In genomic region chr18:28767201-28767600, GRCh38 we compare ENCODE assay signal across 35 cellular contexts.
DNase-seq lines count a peak whose midpoint lies in the region; ATAC-seq, FAIRE-seq and TF ChIP-seq lines count a peak whose summit lies in the region.
"Had no signal": no experiment of that assay in that cellular context is flagged by ENCODE, and none has a peak within 500 bp of the region (broad histone marks: within the 10 kb centered on the region; RNA-seq: fewer than 3 reads in every experiment).

No MANE protein-coding gene starts in this region.

- DNase-seq in natural killer cell treated with Interleukin-12 subunit alpha and Interleukin-12 subunit beta and Interleukin-15 and Interleukin-18, amount 100 ng/mL, for 72 hours (ENCODE audit: low spot score): no peak
- DNase-seq in natural killer cell (no peak), bronchial epithelial cell (ENCODE audit: low read depth) (peak; percentile 42), foreskin melanocyte (peak; percentile 49), NCI-H1105 treated with DMSO at 0.1 percent for 48 hours (lab: John Stamatoyannopoulos, UW) (no peak), uterus (no peak), GM23338 (ENCODE audit: low spot score) (no peak), D721Med (ENCODE audit: insufficient read length, low spot score) (no peak)
- DNase-seq: activated CD4-positive, alpha-beta T cell treated with anti-CD3 and anti-CD28 coated beads for 36 hours; activated CD8-positive, alpha-beta T cell treated with anti-CD3 and anti-CD28 coated beads, Interleukin-2, amount 10 ng/mL, durations not matched to agents 7 days and 5 days; activated naive CD4-positive, alpha-beta T cell treated with anti-CD3 and anti-CD28 coated beads, Interleukin-2, amount 50 U/mL, for 16 hours; amygdala; colonic mucosa; DND-41; effector CD8-positive, alpha-beta T cell; gastrocnemius medialis; midbrain; naive thymus-derived CD4-positive, alpha-beta T cell; NCI-H1417; NCI-H2081; NCI-H2227 treated with DMSO at 0.1 percent for 48 hours; NCI-H526; NK-92 treated with Interleukin-12 subunit alpha and Interleukin-12 subunit beta, amount 100 ng/mL, for 24 hours; retina; SHP77; stimulated activated CD4-positive, alpha-beta T cell treated with anti-CD3 and anti-CD28 coated beads, Interleukin-1b, Interleukin-23, amount 100 ng/mL, for 48 hours; stimulated activated naive CD4-positive, alpha-beta T cell treated with Interleukin-2 at 50 U/mL for 16 hours; upper lobe of right lung had no signal

- H3K79me2 ChIP-seq in GM23338 (replicated peaks; ENCODE audit: insufficient read depth): no peaks in the 10 kb centered on the region

- intact Hi-C loops in natural killer cell (cut with micrococcal nuclease) (no loop called here), uterus (cut with DNase I; ENCODE audit: low total_unique reads) (no loop called here)

- peak in 1 of 2 donors; percentile 48 for ATAC-seq in natural killer cell treated with Interleukin-12 subunit alpha and Interleukin-12 subunit beta and Interleukin-15 and Interleukin-18, amount 100 ng/mL, for 72 hours
- ATAC-seq in natural killer cell (no peak), GM23338 (no peak)
- ATAC-seq: activated CD4-positive, alpha-beta T cell treated with anti-CD3 and anti-CD28 coated beads for 36 hours; activated CD8-positive, alpha-beta T cell treated with anti-CD3 and anti-CD28 coated beads, Interleukin-2, amount 10 ng/mL, durations not matched to agents 7 days and 5 days; activated T-helper 17 cell treated with anti-CD3 and anti-CD28 coated beads, Interleukin-2, amount 50 U/mL, for 72 hours; gastrocnemius medialis; naive thymus-derived CD4-positive, alpha-beta T cell; Panc1; upper lobe of right lung had no signal

- H3K4me2 ChIP-seq in GM23338: no peak overlapping the region
- H3K4me2 ChIP-seq: KMS-11 had no signal

- H3K27ac ChIP-seq in uterus: peak overlapping the region in 1 of 2 donors; percentile 50
- H3K27ac ChIP-seq in GM23338 (ENCODE audit: low read depth): no peak overlapping the region
- H3K27ac ChIP-seq: 22Rv1, cardiac muscle cell, colonic mucosa, gastrocnemius medialis, KMS-11, upper lobe of right lung, VCaP had no signal

- no peaks in the 10 kb centered on the region for H3K36me3 Mint-ChIP-seq in natural killer cell treated with Interleukin-12 subunit alpha and Interleukin-12 subunit beta and Interleukin-15 and Interleukin-18, amount 100 ng/mL, for 72 hours
- H3K36me3 Mint-ChIP-seq in natural killer cell (no peaks in the 10 kb centered on the region), GM23338 (ENCODE audit: low read depth) (no peaks in the 10 kb centered on the region)
- H3K36me3 Mint-ChIP-seq: CD14-positive monocyte; naive thymus-derived CD4-positive, alpha-beta T cell had no signal

- H3K27me3 ChIP-seq in bronchial epithelial cell (ENCODE audit: control insufficient read depth, insufficient read depth, low read length) (no peaks in the 10 kb centered on the region), uterus (no peaks in the 10 kb centered on the region), GM23338 (ENCODE audit: insufficient read depth) (no peaks in the 10 kb centered on the region)
- H3K27me3 ChIP-seq: cardiac muscle cell, colonic mucosa, gastrocnemius medialis, upper lobe of right lung had no signal

- no peaks in the 10 kb centered on the region for H4K20me1 ChIP-seq in GM23338 (replicated peaks; ENCODE audit: insufficient read depth)

- no peaks in the 10 kb centered on the region for H3K9me2 ChIP-seq in GM23338 (ENCODE audit: insufficient read depth)

- H3K4me3 Mint-ChIP-seq in natural killer cell treated with Interleukin-12 subunit alpha and Interleukin-12 subunit beta and Interleukin-15 and Interleukin-18, amount 100 ng/mL, for 72 hours: peak overlapping the region; percentile 1
- H3K4me3 Mint-ChIP-seq in natural killer cell (no peak overlapping the region), GM23338 (no peak overlapping the region)
- H3K4me3 Mint-ChIP-seq: activated CD4-positive, alpha-beta T cell treated with anti-CD3 and anti-CD28 coated beads for 36 hours; activated CD8-positive, alpha-beta T cell treated with anti-CD3 and anti-CD28 coated beads, Interleukin-2, amount 10 ng/mL, durations not matched to agents 7 days and 5 days; activated T-helper 17 cell treated with anti-CD3 and anti-CD28 coated beads, Interleukin-2, amount 50 U/mL, for 72 hours; CD14-positive monocyte; naive thymus-derived CD4-positive, alpha-beta T cell had no signal

- FAIRE-seq in bronchial epithelial cell (lab: Jason Lieb, UNC) (no peak), D721Med (lab: Jason Lieb, UNC) (no peak)

- H3K4me1 ChIP-seq in uterus (no peaks in the 10 kb centered on the region), GM23338 (ENCODE audit: insufficient read depth) (no peaks in the 10 kb centered on the region)
- H3K4me1 ChIP-seq: colonic mucosa, gastrocnemius medialis, upper lobe of right lung had no signal

- no peaks in the 10 kb centered on the region for H3K9me3 ChIP-seq in uterus
- H3K9me3 ChIP-seq: colonic mucosa, gastrocnemius medialis, upper lobe of right lung had no signal

- H3F3A ChIP-seq in GM23338 (replicated peaks; ENCODE audit: low read depth): no peaks in the 10 kb centered on the region

- no peak overlapping the region for H2AFZ ChIP-seq in GM23338

- peak overlapping the region in 1 of 2 donors; percentile 57 for H3K27ac Mint-ChIP-seq in natural killer cell treated with Interleukin-12 subunit alpha and Interleukin-12 subunit beta and Interleukin-15 and Interleukin-18, amount 100 ng/mL, for 72 hours
- H3K27ac Mint-ChIP-seq in natural killer cell (no peak overlapping the region), GM23338 (no peak overlapping the region)
- H3K27ac Mint-ChIP-seq: activated CD4-positive, alpha-beta T cell treated with anti-CD3 and anti-CD28 coated beads for 36 hours; activated CD8-positive, alpha-beta T cell treated with anti-CD3 and anti-CD28 coated beads, Interleukin-2, amount 10 ng/mL, durations not matched to agents 7 days and 5 days; activated T-helper 17 cell treated with anti-CD3 and anti-CD28 coated beads, Interleukin-2, amount 50 U/mL, for 72 hours; CD14-positive monocyte; naive thymus-derived CD4-positive, alpha-beta T cell had no signal

- TF ChIP-seq CTCF in natural killer cell (IDR thresholded peaks at IDR 0.05) (no peak), bronchial epithelial cell (IDR thresholded peaks at IDR 0.05; ENCODE audit: insufficient read depth, low read length, severe bottlenecking) (no peak), uterus (IDR thresholded peaks at IDR 0.05) (no peak), GM23338 (conservative IDR thresholded peaks at IDR 0.05; ENCODE audit: low read depth in 2 of 2) (no peak), D721Med (IDR thresholded peaks at IDR 0.05; ENCODE audit: insufficient read depth, missing control alignments) (no peak)

- H3K4me3 ChIP-seq in bronchial epithelial cell (ENCODE audit: low read depth, low read length) (no peak overlapping the region), uterus (no peak overlapping the region), GM23338 (no peak overlapping the region)
- H3K4me3 ChIP-seq: cardiac muscle cell, colonic mucosa, gastrocnemius medialis, upper lobe of right lung had no signal

- peaks cover 3 to 7% of the 10 kb centered on the region in 2 donors for H3K4me1 Mint-ChIP-seq in natural killer cell treated with Interleukin-12 subunit alpha and Interleukin-12 subunit beta and Interleukin-15 and Interleukin-18, amount 100 ng/mL, for 72 hours (ENCODE audit: low read depth in 2 of 2)
- H3K4me1 Mint-ChIP-seq in natural killer cell (peaks cover 0 to 8% of the 10 kb centered on the region in 2 donors), GM23338 (no peaks in the 10 kb centered on the region)
- H3K4me1 Mint-ChIP-seq: activated T-helper 17 cell treated with anti-CD3 and anti-CD28 coated beads, Interleukin-2, amount 50 U/mL, for 72 hours; CD14-positive monocyte had no signal

- H3K36me3 ChIP-seq in bronchial epithelial cell (ENCODE audit: control insufficient read depth, insufficient read depth, low read length) (no peaks in the 10 kb centered on the region), uterus (no peaks in the 10 kb centered on the region), GM23338 (ENCODE audit: insufficient read depth) (no peaks in the 10 kb centered on the region)
- H3K36me3 ChIP-seq: cardiac muscle cell, colonic mucosa, gastrocnemius medialis, upper lobe of right lung had no signal

- no peak for TF ChIP-seq POLR2A in uterus (IDR thresholded peaks at IDR 0.05)

- H3K9me3 Mint-ChIP-seq in natural killer cell treated with Interleukin-12 subunit alpha and Interleukin-12 subunit beta and Interleukin-15 and Interleukin-18, amount 100 ng/mL, for 72 hours: no peaks in the 10 kb centered on the region
- no peaks in the 10 kb centered on the region for H3K9me3 Mint-ChIP-seq in natural killer cell
- no peaks in the 10 kb centered on the region for H3K9me3 Mint-ChIP-seq in GM23338
- H3K9me3 Mint-ChIP-seq: CD14-positive monocyte had no signal

- no peaks in the 10 kb centered on the region for H3K27me3 Mint-ChIP-seq in natural killer cell treated with Interleukin-12 subunit alpha and Interleukin-12 subunit beta and Interleukin-15 and Interleukin-18, amount 100 ng/mL, for 72 hours
- H3K27me3 Mint-ChIP-seq in natural killer cell (ENCODE audit: low read depth in 2 of 2): no peaks in the 10 kb centered on the region
- peaks cover 2% of the 10 kb centered on the region for H3K27me3 Mint-ChIP-seq in GM23338 (ENCODE audit: insufficient read depth, low read depth, poor library complexity)
- H3K27me3 Mint-ChIP-seq: activated CD4-positive, alpha-beta T cell treated with anti-CD3 and anti-CD28 coated beads for 36 hours; activated T-helper 17 cell treated with anti-CD3 and anti-CD28 coated beads, Interleukin-2, amount 50 U/mL, for 72 hours; naive thymus-derived CD4-positive, alpha-beta T cell had no signal

TF ChIP-seq in GM23338, 12 proteins besides CTCF, POLR2A, EP300 and RAD21 (continues in another document):
- TF ChIP-seq JUNB (IDR thresholded peaks at IDR 0.05; ENCODE audit: unreplicated experiment) (no peak), STAT1 (IDR thresholded peaks at IDR 0.05; ENCODE audit: unreplicated experiment) (no peak)

Comparison
In these comparisons a context has a peak if more than half of its experiments do, and no peak if none do; other contexts are left out.
1. DNase-seq: peak in bronchial epithelial cell (single experiment) and foreskin melanocyte (single experiment); none in natural killer cell treated with Interleukin-12 subunit alpha and Interleukin-12 subunit beta and Interleukin-15 and Interleukin-18, amount 100 ng/mL, for 72 hours (single experiment), natural killer cell (single experiment), NCI-H1105 treated with DMSO at 0.1 percent for 48 hours (single experiment), uterus (0 of 2), GM23338 (single experiment) and D721Med (single experiment).